13 cellular contexts compared by ENCODE assay signal in the genomic region with DNA sequence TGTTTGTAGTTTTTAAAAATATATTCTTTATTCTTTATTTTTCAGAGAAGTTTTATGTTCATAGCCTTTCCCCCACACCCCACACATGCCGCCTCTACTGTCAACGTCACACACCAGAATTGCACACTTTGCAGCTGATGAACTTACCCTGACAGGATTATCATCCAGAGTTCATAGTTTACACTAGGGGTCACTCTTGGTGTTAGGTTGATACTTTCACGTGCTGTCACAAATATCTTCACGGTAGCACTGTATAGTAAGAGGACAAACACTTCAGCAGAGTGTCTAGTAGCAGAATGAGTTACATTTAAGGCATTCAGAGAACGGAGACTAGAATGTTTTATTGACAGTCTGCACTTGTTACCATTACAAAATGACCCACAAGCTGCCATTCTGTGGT. TPM values are rescaled to one million over a fixed set of nuclear protein-coding genes. Genes with fewer than 3 reads are reported as not detected.
DNase-seq lines count a peak whose midpoint lies in the region; ATAC-seq and TF ChIP-seq lines count a peak whose summit lies in the region.
"Had no signal": no experiment of that assay in that cellular context is flagged by ENCODE, and none has a peak within 500 bp of the region (broad histone marks: within the 10 kb centered on the region; RNA-seq: fewer than 3 reads in every experiment).

No MANE protein-coding gene starts in this region.

- ATAC-seq in foreskin keratinocyte (no peak), GM19351 (IDR thresholded peaks at IDR 0.05; ENCODE audit: unreplicated experiment) (no peak), sciatic nerve (no peak)
- no peak for ATAC-seq in activated T-cell treated with anti-CD3 and anti-CD28 coated beads, Interleukin-2, amount 50 U/mL, for 4 hours
- ATAC-seq: CD8-positive, alpha-beta T cell had no signal

- CTCF ChIA-PET in A673 (lab: Charles Lee) = no interaction called here

- POLR2A ChIA-PET in A673 (lab: Charles Lee; ENCODE audit: low non-redundant PET) = no interaction called here

- H3K4me1 ChIP-seq in A673 (ENCODE audit: insufficient read depth, low read length, poor library complexity, severe bottlenecking) = no peaks in the 10 kb centered on the region
- peaks cover 8% of the 10 kb centered on the region for H3K4me1 ChIP-seq in NT2/D1 (ENCODE audit: insufficient read depth, insufficient read length)
- no peaks in the 10 kb centered on the region for H3K4me1 ChIP-seq in foreskin keratinocyte

- H3K36me3 Mint-ChIP-seq in activated T-cell treated with anti-CD3 and anti-CD28 coated beads, Interleukin-2, amount 50 U/mL, for 4 hours (ENCODE audit: insufficient read depth) = no peaks in the 10 kb centered on the region
- H3K36me3 Mint-ChIP-seq: CD8-positive, alpha-beta T cell had no signal

- H3K27me3 ChIP-seq in A673 (replicated peaks; ENCODE audit: insufficient read depth, low read depth, low read length, poor library complexity) (no peaks in the 10 kb centered on the region), NT2/D1 (ENCODE audit: insufficient read depth, insufficient read length) (no peaks in the 10 kb centered on the region), foreskin keratinocyte (no peaks in the 10 kb centered on the region)

- 0 out of 2 replicates have a peak, but pooled peaks have one; percentile 15 for TF ChIP-seq CTCF in A673 (conservative IDR thresholded peaks at IDR 0.05; ENCODE audit: low read depth, low read length)
- TF ChIP-seq CTCF in GM13977 (IDR thresholded peaks at IDR 0.05; ENCODE audit: extremely low read depth, insufficient read depth, missing control alignments) = peak; percentile 7
- TF ChIP-seq CTCF in foreskin keratinocyte (conservative IDR thresholded peaks at IDR 0.05) = peak; percentile 40

- H3K4me3 ChIP-seq in A673 (ENCODE audit: low read depth, low read length, poor library complexity, severe bottlenecking) (no peak overlapping the region), NT2/D1 (ENCODE audit: insufficient read length, low read depth) (no peak overlapping the region)
- H3K4me3 ChIP-seq: thoracic aorta had no signal

- in situ Hi-C loops in GM13977 (cut with MboI; ENCODE audit: low pct_unique_long_range_greater_than_20kb, low sequenced_read_pairs, unreplicated experiment) = no loop called here

- H3K9me3 Mint-ChIP-seq in activated T-cell treated with anti-CD3 and anti-CD28 coated beads, Interleukin-2, amount 50 U/mL, for 4 hours = no peaks in the 10 kb centered on the region
- H3K9me3 Mint-ChIP-seq: CD8-positive, alpha-beta T cell had no signal

- no peaks in the 10 kb centered on the region for H3K4me1 Mint-ChIP-seq in activated T-cell treated with anti-CD3 and anti-CD28 coated beads, Interleukin-2, amount 50 U/mL, for 4 hours (ENCODE audit: low read depth)

- no peaks in the 10 kb centered on the region for H3K36me3 ChIP-seq in A673 (ENCODE audit: insufficient read depth, low read length, poor library complexity, severe bottlenecking)
- no peaks in the 10 kb centered on the region for H3K36me3 ChIP-seq in NT2/D1 (ENCODE audit: insufficient read depth, insufficient read length, low read length)
- H3K36me3 ChIP-seq: thoracic aorta had no signal

- DNase-seq in A673 (ENCODE audit: low spot score) (no peak), GM13977 (ENCODE audit: low spot score) (no peak), NT2/D1 (ENCODE audit: low read depth, low spot score) (peak; percentile 79), foreskin keratinocyte (peak in 1 of 2 donors; percentile 18), sciatic nerve (ENCODE audit: low spot score) (no peak)
- DNase-seq in activated CD4-positive, alpha-beta T cell treated with anti-CD3 and anti-CD28 coated beads for 4 hours = no peak
- DNase-seq in activated T-cell treated with anti-CD3 and anti-CD28 coated beads, Interleukin-2, amount 50 U/mL, for 4 hours = no peak
- DNase-seq: CD8-positive, alpha-beta T cell; islet precursor cell; NCI-H510A; stimulated activated CD4-positive, alpha-beta T cell treated with anti-CD3 and anti-CD28 coated beads, Interleukin-12 subunit alpha, Interleukin-12 subunit beta, amount 100 ng/mL, for 4 hours had no signal

- intact Hi-C loops in A673 (cut with micrococcal nuclease; ENCODE audit: unreplicated experiment) = no loop called here
- intact Hi-C loops in sciatic nerve (cut with DNase I) = no loop called here

- no peak overlapping the region for H3K4me3 Mint-ChIP-seq in activated T-cell treated with anti-CD3 and anti-CD28 coated beads, Interleukin-2, amount 50 U/mL, for 4 hours
- H3K4me3 Mint-ChIP-seq: CD8-positive, alpha-beta T cell had no signal

- H3K27ac ChIP-seq in A673 (ENCODE audit: low read depth, low read length, poor library complexity, severe bottlenecking) (no peak overlapping the region), foreskin keratinocyte (no peak overlapping the region)
- H3K27ac ChIP-seq: thoracic aorta had no signal

- no TSS peak for BruUV-seq in A673 (replicated peaks; lab: Mats Ljungman, UMichigan)

- H3K9ac ChIP-seq in NT2/D1 (ENCODE audit: insufficient read length, low read depth) = no peak overlapping the region

- no peaks in the 10 kb centered on the region for H3K9me3 ChIP-seq in A673 (ENCODE audit: low read depth, low read length, poor library complexity, severe bottlenecking)
- H3K9me3 ChIP-seq in NT2/D1 (ENCODE audit: insufficient read depth, low read length) = no peaks in the 10 kb centered on the region
- H3K9me3 ChIP-seq: thoracic aorta had no signal

- peaks cover 15% of the 10 kb centered on the region for H3K27me3 Mint-ChIP-seq in activated T-cell treated with anti-CD3 and anti-CD28 coated beads, Interleukin-2, amount 50 U/mL, for 4 hours (ENCODE audit: low read depth)

RNA-seq across cellular contexts. Expression of a gene that starts 5.2 kb away (rescaled TPM):
- not detected in 2 replicates for total RNA-seq in A673 (2021)
- total RNA-seq in foreskin keratinocyte = not detected in 2 replicates
- not detected in 2 replicates for polyA plus RNA-seq in foreskin keratinocyte
- total RNA-seq in sciatic nerve = not detected
- not detected for total RNA-seq in activated T-cell treated with anti-CD3 and anti-CD28 coated beads, Interleukin-2, amount 50 U/mL, for 4 hours
- total RNA-seq: CD8-positive, alpha-beta T cell; thoracic aorta had no signal

RNA-seq across cellular contexts. Expression of a gene that starts 20.8 kb away (rescaled TPM):
- total RNA-seq in A673 (2021) (not detected in 2 replicates), foreskin keratinocyte (not detected in 2 replicates), sciatic nerve (1.3 TPM)
- polyA plus RNA-seq in foreskin keratinocyte = not detected in 2 replicates
- total RNA-seq in activated T-cell treated with anti-CD3 and anti-CD28 coated beads, Interleukin-2, amount 50 U/mL, for 4 hours = not detected
- total RNA-seq: CD8-positive, alpha-beta T cell; thoracic aorta had no signal

RNA-seq across cellular contexts. Expression of a gene that starts 30.8 kb away (rescaled TPM):
- total RNA-seq in A673 (2021) (not detected in 2 replicates), foreskin keratinocyte (not detected in 2 replicates), sciatic nerve (not detected)
- polyA plus RNA-seq in foreskin keratinocyte = not detected in 2 replicates
- not detected for total RNA-seq in activated T-cell treated with anti-CD3 and anti-CD28 coated beads, Interleukin-2, amount 50 U/mL, for 4 hours
- total RNA-seq: CD8-positive, alpha-beta T cell; thoracic aorta had no signal

RNA-seq across cellular contexts. Expression of a gene that starts 48.6 kb away (rescaled TPM):
- total RNA-seq in A673 (2021) (not detected in 2 replicates), foreskin keratinocyte (not detected in 2 replicates), sciatic nerve (not detected)
- not detected in 2 replicates for polyA plus RNA-seq in foreskin keratinocyte
- not detected for total RNA-seq in activated T-cell treated with anti-CD3 and anti-CD28 coated beads, Interleukin-2, amount 50 U/mL, for 4 hours
- total RNA-seq: CD8-positive, alpha-beta T cell; thoracic aorta had no signal

RNA-seq across cellular contexts. Expression of a gene that starts 50.7 kb away (rescaled TPM):
- not detected in 2 replicates for total RNA-seq in A673 (2021)
- not detected in 2 replicates for total RNA-seq in foreskin keratinocyte
- polyA plus RNA-seq in foreskin keratinocyte = not detected in 2 replicates
- not detected for total RNA-seq in sciatic nerve
- total RNA-seq in activated T-cell treated with anti-CD3 and anti-CD28 coated beads, Interleukin-2, amount 50 U/mL, for 4 hours = not detected
- total RNA-seq: CD8-positive, alpha-beta T cell; thoracic aorta had no signal
